Comparison of ENCODE assay signal across 16 cellular contexts in the genomic region with DNA sequence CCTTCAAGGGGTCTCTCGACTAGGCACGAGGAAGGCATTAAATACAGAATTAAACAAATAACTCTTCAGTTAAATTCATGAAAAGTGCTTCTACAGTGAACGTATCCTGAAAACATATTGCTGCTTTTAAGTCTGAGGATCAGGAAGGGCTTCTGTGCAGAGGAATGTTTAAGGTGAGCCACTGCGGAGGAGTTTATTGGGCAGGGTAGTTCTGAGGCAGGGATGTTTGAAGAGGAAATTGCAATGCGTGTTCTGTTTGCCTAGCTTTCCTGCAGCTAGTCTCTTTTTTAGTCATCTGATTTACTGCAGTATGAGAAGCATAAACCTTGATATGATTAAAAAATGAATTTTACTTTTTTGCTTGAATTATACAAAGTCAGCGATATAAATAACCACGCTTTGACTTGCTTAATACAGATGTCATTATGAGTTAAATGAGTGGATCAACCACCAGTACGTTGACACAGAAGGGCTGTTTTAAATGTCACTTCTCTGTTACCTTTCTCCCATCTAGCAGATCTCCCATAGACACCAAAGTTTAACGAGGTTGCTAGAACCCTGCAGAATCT.
DNase-seq lines count a peak whose midpoint lies in the region; ATAC-seq, FAIRE-seq and TF ChIP-seq lines count a peak whose summit lies in the region.
"Had no signal": no experiment of that assay in that cellular context is flagged by ENCODE, and none has a peak within 500 bp of the region (broad histone marks: within the 10 kb centered on the region; RNA-seq: fewer than 3 reads in every experiment).

No MANE protein-coding gene starts in this region.

- TF ChIP-seq POLR2A in A549 (IDR thresholded peaks at IDR 0.05; ENCODE audit: low read length), result no peak

- H3K4me3 ChIP-seq in A549, result no peak overlapping the region
- H3K4me3 ChIP-seq in MM.1S (ENCODE audit: low read length), result no peak overlapping the region

- no peak for FAIRE-seq in A549 (lab: Jason Lieb, UNC)
- FAIRE-seq: D721Med, G401.6, H1 had no signal

- intact Hi-C loops in left colon (cut with DNase I, micrococcal nuclease), result no loop called here

- no peaks in the 10 kb centered on the region for H3K36me3 ChIP-seq in MM.1S (replicated peaks; ENCODE audit: insufficient read depth, low read length)

- H2AFZ ChIP-seq in MM.1S (ENCODE audit: low read length), result 0 out of 2 replicates have a peak overlapping the region, but pooled peaks have one; percentile 7

- TF ChIP-seq RAD21 in A549 (conservative IDR thresholded peaks at IDR 0.05 in 1 of 2, IDR thresholded peaks at IDR 0.05 in 1 of 2), result no peak

- DNase-seq in A549 (ENCODE audit: low read depth in 1 of 2, low spot score in 1 of 2), result peak in 1 of 2 experiments; percentile 29
- DNase-seq in MM.1S, result no peak
- DNase-seq in caudate nucleus (lab: John Stamatoyannopoulos, UW), result peak in 1 of 61 donors; percentile 43
- no peak for DNase-seq in left colon
- DNase-seq in AML-193 (lab: John Stamatoyannopoulos, UW), result no peak
- no peak for DNase-seq in RWPE1 (ENCODE audit: low spot score)
- no peak for DNase-seq in activated gamma-delta T cell (lab: John Stamatoyannopoulos, UW)
- DNase-seq: ACHN; Caco-2; CD4-positive, alpha-beta T cell; H9 had no signal

- no peaks in the 10 kb centered on the region for H3F3A ChIP-seq in MM.1S (ENCODE audit: insufficient read depth, low read length)

- WGBS in A549 (ENCODE audit: missing lambda C conversion rate), result 22% methylated on average over 9 of the region's 9 CpGs

- CTCF ChIA-PET in A549 (lab: Yijun Ruan, JAX), result interaction anchor here (0.6 to 0.7 kb wide), 2 partner anchors 22 to 25 kb away, joined by 3 to 4 read pairs; no protein-coding TSS in a partner anchor
- CTCF ChIA-PET in RWPE1 (lab: Yijun Ruan, JAX), result no interaction called here

- no peaks in the 10 kb centered on the region for H3K9me2 ChIP-seq in MM.1S (replicated peaks; ENCODE audit: insufficient read depth, low read length)

- TF ChIP-seq CTCF in A549 (IDR thresholded peaks at IDR 0.05) (no peak), MM.1S (IDR thresholded peaks at IDR 0.05; ENCODE audit: low read length) (no peak), RWPE1 (conservative IDR thresholded peaks at IDR 0.05; ENCODE audit: low read depth) (no peak)

- no peak for TF ChIP-seq EP300 in A549 (IDR thresholded peaks at IDR 0.05)

- H3K27ac ChIP-seq in A549, result peak overlapping the region in 1 of 2 experiments; percentile 22; a peak in 1 of 6 replicates
- no peak overlapping the region for H3K27ac ChIP-seq in MM.1S (ENCODE audit: low read length)
- H3K27ac ChIP-seq in caudate nucleus (ENCODE audit: low read depth, low read length), result peak overlapping the region; percentile 48
- no peak overlapping the region for H3K27ac ChIP-seq in RWPE1
- H3K27ac ChIP-seq: C4-2B had no signal

- peaks cover 11% of the 10 kb centered on the region; the same call in 2 of the 3 replicates for H3K4me1 ChIP-seq in A549
- H3K4me1 ChIP-seq in MM.1S (ENCODE audit: low read length), result no peaks in the 10 kb centered on the region
- H3K4me1 ChIP-seq: Caco-2 had no signal

- H3K4me2 ChIP-seq in A549 (peak overlapping the region; percentile 44), MM.1S (ENCODE audit: low read depth, low read length) (no peak overlapping the region)

- H3K27me3 ChIP-seq in MM.1S (replicated peaks; ENCODE audit: insufficient read depth, low read length), result no peaks in the 10 kb centered on the region

- ATAC-seq in A549 (peak; percentile 34 to 60; a peak in 3 of 6 replicates), left colon (peak; percentile 59), GM18873 (IDR thresholded peaks at IDR 0.05; ENCODE audit: low FRiP score, unreplicated experiment) (no peak)

- H4K20me1 ChIP-seq in MM.1S (ENCODE audit: insufficient read depth, low read length), result no peaks in the 10 kb centered on the region

- H3K9ac ChIP-seq in MM.1S (ENCODE audit: low read length), result no peak overlapping the region

- H3K9me3 ChIP-seq in A549 (no peaks in the 10 kb centered on the region), MM.1S (replicated peaks; ENCODE audit: insufficient read depth, low read length) (no peaks in the 10 kb centered on the region)
- H3K9me3 ChIP-seq: Caco-2 had no signal

- H3K79me2 ChIP-seq in MM.1S (ENCODE audit: low read length), result no peaks in the 10 kb centered on the region

- POLR2A ChIA-PET in A549 (lab: Yijun Ruan, JAX), result no interaction called here
- POLR2A ChIA-PET in RWPE1 (lab: Yijun Ruan, JAX; ENCODE audit: low non-redundant PET), result no interaction called here

TF ChIP-seq in A549, 52 proteins besides CTCF, POLR2A, EP300 and RAD21:
- TF ChIP-seq, protein P1, sequence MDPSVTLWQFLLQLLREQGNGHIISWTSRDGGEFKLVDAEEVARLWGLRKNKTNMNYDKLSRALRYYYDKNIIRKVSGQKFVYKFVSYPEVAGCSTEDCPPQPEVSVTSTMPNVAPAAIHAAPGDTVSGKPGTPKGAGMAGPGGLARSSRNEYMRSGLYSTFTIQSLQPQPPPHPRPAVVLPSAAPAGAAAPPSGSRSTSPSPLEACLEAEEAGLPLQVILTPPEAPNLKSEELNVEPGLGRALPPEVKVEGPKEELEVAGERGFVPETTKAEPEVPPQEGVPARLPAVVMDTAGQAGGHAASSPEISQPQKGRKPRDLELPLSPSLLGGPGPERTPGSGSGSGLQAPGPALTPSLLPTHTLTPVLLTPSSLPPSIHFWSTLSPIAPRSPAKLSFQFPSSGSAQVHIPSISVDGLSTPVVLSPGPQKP (IDR thresholded peaks at IDR 0.05; ENCODE audit: low read depth, low read length), result no peak
- no peak for TF ChIP-seq NPAS2 (CRISPR knock-in tag; IDR thresholded peaks at IDR 0.05; ENCODE audit: borderline replicate concordance)
- TF ChIP-seq, protein P2, sequence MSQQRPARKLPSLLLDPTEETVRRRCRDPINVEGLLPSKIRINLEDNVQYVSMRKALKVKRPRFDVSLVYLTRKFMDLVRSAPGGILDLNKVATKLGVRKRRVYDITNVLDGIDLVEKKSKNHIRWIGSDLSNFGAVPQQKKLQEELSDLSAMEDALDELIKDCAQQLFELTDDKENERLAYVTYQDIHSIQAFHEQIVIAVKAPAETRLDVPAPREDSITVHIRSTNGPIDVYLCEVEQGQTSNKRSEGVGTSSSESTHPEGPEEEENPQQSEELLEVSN (IDR thresholded peaks at IDR 0.05; ENCODE audit: borderline replicate concordance, low read depth), result no peak
- no peak for TF ChIP-seq GATA3 (IDR thresholded peaks at IDR 0.05; ENCODE audit: borderline replicate concordance)
- no peak for TF ChIP-seq USF2 (IDR thresholded peaks at IDR 0.05)
- no peak for TF ChIP-seq PHF8 (IDR thresholded peaks at IDR 0.05; ENCODE audit: borderline replicate concordance, low read depth)
- TF ChIP-seq MAFK (IDR thresholded peaks at IDR 0.05; ENCODE audit: partially characterized antibody), result peak; percentile 61
- no peak for TF ChIP-seq NR3C1 (IDR thresholded peaks at IDR 0.05)
